Comparison of ENCODE assay signal across 26 cellular contexts in genomic region chr5:133261993-133262392, GRCh38.
"Had no signal": no experiment of that assay in that cellular context is flagged by ENCODE, and none has a peak within 500 bp of the region (broad histone marks: within the 10 kb centered on the region; RNA-seq: fewer than 3 reads in every experiment).

No MANE protein-coding gene starts in this region.

- DNase-seq: activated CD4-positive, alpha-beta T cell treated with anti-CD3 and anti-CD28 coated beads for 48 hours; activated CD4-positive, alpha-beta T cell treated with anti-CD3 and anti-CD28 coated beads, Interleukin-2, amount 50 U/mL, for 48 hours; activated CD8-positive, alpha-beta memory T cell treated with anti-CD3 and anti-CD28 coated beads for 24 hours; activated gamma-delta T cell; activated naive CD4-positive, alpha-beta T cell treated with anti-CD3 and anti-CD28 coated beads, Interleukin-2, amount 10 ng/mL, durations not matched to agents 7 days and 5 days; amniotic stem cell; caudate nucleus; foreskin fibroblast; heart left ventricle; left colon; mammary epithelial cell; naive B cell; nephron progenitor cell; retina; sigmoid colon; small intestine; stimulated activated CD4-positive, alpha-beta T cell treated with anti-CD3 and anti-CD28 coated beads, Interleukin-4, amount 100 ng/mL, for 24 hours; stimulated activated CD8-positive, alpha-beta memory T cell treated with anti-CD3 and anti-CD28 coated beads, Interleukin-4, amount 100 ng/mL, for 48 hours; tibial artery had no signal

- H3K9me3 ChIP-seq: heart left ventricle, neutrophil, prostate gland, sigmoid colon, suprapubic skin, tibial artery had no signal

- H3K27ac Mint-ChIP-seq: activated naive CD4-positive, alpha-beta T cell treated with anti-CD3 and anti-CD28 coated beads, Interleukin-2, amount 10 ng/mL, durations not matched to agents 7 days and 5 days; activated T-helper 1 cell treated with anti-CD3 and anti-CD28 coated beads, Interleukin-12 subunit alpha, Interleukin-12 subunit beta, Interleukin-2, Interleukin-4 antibody, amounts not matched to agents 30 ng/mL and 10 ng/mL and 1 ng/mL, durations not matched to agents 14 hours and 24 hours and 36 hours; mesothelial cell of epicardium; naive B cell; nephron progenitor cell; stimulated activated memory B cell treated with anti-CD40 and anti-IgM and Interleukin-4, amounts not matched to agents 10 μg/mL and 1 μg/mL and 100 μg/mL, for 72 hours had no signal

- ATAC-seq: esophagus mucosa; heart left ventricle; left colon; stimulated activated memory B cell treated with anti-CD40 and anti-IgM and Interleukin-4, amounts not matched to agents 10 μg/mL and 1 μg/mL and 100 μg/mL, for 72 hours had no signal

- H3K4me3 Mint-ChIP-seq: activated naive CD4-positive, alpha-beta T cell treated with anti-CD3 and anti-CD28 coated beads, Interleukin-2, amount 10 ng/mL, durations not matched to agents 7 days and 5 days; activated T-helper 1 cell treated with anti-CD3 and anti-CD28 coated beads, Interleukin-12 subunit alpha, Interleukin-12 subunit beta, Interleukin-2, Interleukin-4 antibody, amounts not matched to agents 30 ng/mL and 10 ng/mL and 1 ng/mL, durations not matched to agents 14 hours and 24 hours and 36 hours; mesothelial cell of epicardium; naive B cell; nephron progenitor cell; stimulated activated memory B cell treated with anti-CD40 and anti-IgM and Interleukin-4, amounts not matched to agents 10 μg/mL and 1 μg/mL and 100 μg/mL, for 72 hours had no signal

- H3K4me1 Mint-ChIP-seq: mesothelial cell of epicardium, naive B cell had no signal

- H3K9me3 Mint-ChIP-seq: activated naive CD4-positive, alpha-beta T cell treated with anti-CD3 and anti-CD28 coated beads, Interleukin-2, amount 10 ng/mL, durations not matched to agents 7 days and 5 days; activated T-helper 1 cell treated with anti-CD3 and anti-CD28 coated beads, Interleukin-12 subunit alpha, Interleukin-12 subunit beta, Interleukin-2, Interleukin-4 antibody, amounts not matched to agents 30 ng/mL and 10 ng/mL and 1 ng/mL, durations not matched to agents 14 hours and 24 hours and 36 hours; mesothelial cell of epicardium; nephron progenitor cell; stimulated activated memory B cell treated with anti-CD40 and anti-IgM and Interleukin-4, amounts not matched to agents 10 μg/mL and 1 μg/mL and 100 μg/mL, for 72 hours had no signal

- H3K4me1 ChIP-seq: heart left ventricle, prostate gland, sigmoid colon, tibial artery had no signal

- H3K4me3 ChIP-seq: heart left ventricle, prostate gland, sigmoid colon, suprapubic skin, tibial artery had no signal

- H3K36me3 ChIP-seq: heart left ventricle, neutrophil, prostate gland, sigmoid colon, suprapubic skin, tibial artery had no signal

- H3K27ac ChIP-seq: heart left ventricle, neutrophil, prostate gland, sigmoid colon, suprapubic skin, tibial artery had no signal

- H3K27me3 ChIP-seq: neutrophil, suprapubic skin had no signal

- H3K36me3 Mint-ChIP-seq: activated naive CD4-positive, alpha-beta T cell treated with anti-CD3 and anti-CD28 coated beads, Interleukin-2, amount 10 ng/mL, durations not matched to agents 7 days and 5 days; mesothelial cell of epicardium; naive B cell; stimulated activated memory B cell treated with anti-CD40 and anti-IgM and Interleukin-4, amounts not matched to agents 10 μg/mL and 1 μg/mL and 100 μg/mL, for 72 hours had no signal
